17 cellular contexts compared by ENCODE assay signal in the genomic region with DNA sequence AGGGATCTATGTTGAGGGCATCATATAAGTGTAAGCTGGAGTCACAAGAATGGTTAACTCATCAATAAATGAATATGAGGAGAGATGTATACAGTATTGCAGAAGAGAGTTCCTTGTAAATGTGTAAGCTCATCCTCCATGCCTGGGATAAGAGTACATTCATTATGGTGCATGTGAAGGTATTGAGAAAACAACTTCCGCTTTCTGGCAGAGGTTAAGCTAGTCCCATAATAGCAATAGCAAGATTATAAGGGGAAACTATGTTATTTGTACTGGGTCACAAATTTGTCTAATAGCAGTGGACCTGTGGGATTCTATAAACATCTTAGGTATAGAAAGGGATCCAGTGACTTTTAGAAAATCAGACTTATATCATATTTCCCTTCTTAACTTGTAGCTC. TPM values are rescaled to one million over a fixed set of nuclear protein-coding genes. Genes with fewer than 3 reads are reported as not detected.
DNase-seq lines count a peak whose midpoint lies in the region; ATAC-seq and TF ChIP-seq lines count a peak whose summit lies in the region.
"Had no signal": no experiment of that assay in that cellular context is flagged by ENCODE, and none has a peak within 500 bp of the region (broad histone marks: within the 10 kb centered on the region; RNA-seq: fewer than 3 reads in every experiment).

No MANE protein-coding gene starts in this region.

- peaks cover 0 to 10% (median 0%) of the 10 kb centered on the region in 5 donors for H3K27me3 Mint-ChIP-seq in naive thymus-derived CD4-positive, alpha-beta T cell

- H3K4me1 ChIP-seq in naive thymus-derived CD4-positive, alpha-beta T cell (ENCODE audit: control insufficient read depth in 2 of 2, insufficient read depth in 2 of 2, low read length in 2 of 2), result no peaks in the 10 kb centered on the region
- H3K4me1 ChIP-seq in body of pancreas, result no peaks in the 10 kb centered on the region
- H3K4me1 ChIP-seq: BLaER1 had no signal

- TF ChIP-seq POLR2A in body of pancreas (IDR thresholded peaks at IDR 0.05), result no peak

- peaks cover 0 to 6% (median 0%) of the 10 kb centered on the region in 11 donors for H3K9me3 Mint-ChIP-seq in naive thymus-derived CD4-positive, alpha-beta T cell

- peak; percentile 16 for ATAC-seq in naive thymus-derived CD4-positive, alpha-beta T cell
- ATAC-seq in sciatic nerve, result no peak
- ATAC-seq in body of pancreas, result no peak

- no peak overlapping the region for H3K4me3 ChIP-seq in naive thymus-derived CD4-positive, alpha-beta T cell (ENCODE audit: low read length)
- no peak overlapping the region for H3K4me3 ChIP-seq in body of pancreas
- H3K4me3 ChIP-seq: BLaER1 had no signal

- no peaks in the 10 kb centered on the region for H3K27me3 ChIP-seq in naive thymus-derived CD4-positive, alpha-beta T cell (ENCODE audit: control insufficient read depth in 2 of 2, insufficient read depth in 2 of 2, low read length in 2 of 2)
- H3K27me3 ChIP-seq in body of pancreas, result no peaks in the 10 kb centered on the region
- H3K27me3 ChIP-seq: BLaER1 had no signal

- DNase-seq in SKM-1 treated with dmso at 0.1 percent for 144 hours (lab: John Stamatoyannopoulos, UW; ENCODE audit: unreplicated experiment) (peak; percentile 42), SKM-1 (lab: John Stamatoyannopoulos, UW; ENCODE audit: unreplicated experiment) (no peak), MV-4-11 (lab: John Stamatoyannopoulos, UW) (peak; percentile 44), NOMO-1 treated with dmso at 0.1 percent for 144 hours (lab: John Stamatoyannopoulos, UW; ENCODE audit: unreplicated experiment) (peak; percentile 44), UCSD-AML1 (lab: John Stamatoyannopoulos, UW; ENCODE audit: unreplicated experiment) (no peak), sciatic nerve (ENCODE audit: low spot score) (no peak), body of pancreas (no peak)
- DNase-seq in naive thymus-derived CD4-positive, alpha-beta T cell, result no peak
- DNase-seq: 8988T; CD4-positive, alpha-beta memory T cell; DMS153; DMS79; GDM1; H9 had no signal

- H3K9me3 ChIP-seq in naive thymus-derived CD4-positive, alpha-beta T cell (ENCODE audit: control insufficient read depth in 2 of 3, low read length in 3 of 3), result no peaks in the 10 kb centered on the region
- H3K9me3 ChIP-seq in body of pancreas, result no peaks in the 10 kb centered on the region
- H3K9me3 ChIP-seq: BLaER1 had no signal

- H3K4me3 Mint-ChIP-seq in naive thymus-derived CD4-positive, alpha-beta T cell, result no peak overlapping the region
- H3K4me3 Mint-ChIP-seq: CD14-positive monocyte; CD4-positive, alpha-beta memory T cell; H9 had no signal

- no peaks in the 10 kb centered on the region for H3K36me3 ChIP-seq in naive thymus-derived CD4-positive, alpha-beta T cell (ENCODE audit: control insufficient read depth in 2 of 3, insufficient read depth in 3 of 3, low read length in 3 of 3)
- H3K36me3 ChIP-seq in body of pancreas (replicated peaks in 1 of 2; ENCODE audit: insufficient read depth in 1 of 2, low read depth in 2 of 2), result no peaks in the 10 kb centered on the region
- H3K36me3 ChIP-seq: BLaER1 had no signal

- peaks cover 0 to 3% (median 0%) of the 10 kb centered on the region in 5 donors for H3K36me3 Mint-ChIP-seq in naive thymus-derived CD4-positive, alpha-beta T cell
- H3K36me3 Mint-ChIP-seq: CD14-positive monocyte; CD4-positive, alpha-beta memory T cell had no signal

- intact Hi-C loops in naive thymus-derived CD4-positive, alpha-beta T cell (cut with micrococcal nuclease), result no loop called here
- intact Hi-C loops in sciatic nerve (cut with DNase I) (no loop called here), body of pancreas (cut with DNase I) (no loop called here)

- POLR2A ChIA-PET in naive thymus-derived CD4-positive, alpha-beta T cell (lab: Charles Lee), result no interaction called here

- no peak for TF ChIP-seq CTCF in body of pancreas (IDR thresholded peaks at IDR 0.05)

- no peak overlapping the region for H3K27ac ChIP-seq in naive thymus-derived CD4-positive, alpha-beta T cell (ENCODE audit: low read depth, low read length)
- H3K27ac ChIP-seq in body of pancreas, result no peak overlapping the region
- H3K27ac ChIP-seq: BLaER1 had no signal

- 83 to 86% methylated on average over 1 of the region's 1 CpG for WGBS in body of pancreas, 2 donors

- CTCF ChIA-PET in naive thymus-derived CD4-positive, alpha-beta T cell (lab: Charles Lee), result no interaction called here

- no peak overlapping the region for H3K27ac Mint-ChIP-seq in naive thymus-derived CD4-positive, alpha-beta T cell
- H3K27ac Mint-ChIP-seq: CD14-positive monocyte; CD4-positive, alpha-beta memory T cell; H9 had no signal

- H3K4me1 Mint-ChIP-seq in naive thymus-derived CD4-positive, alpha-beta T cell, result no peaks in the 10 kb centered on the region
- H3K4me1 Mint-ChIP-seq: CD4-positive, alpha-beta memory T cell had no signal

RNA-seq across cellular contexts. Expression of a gene that starts 44.1 kb away (rescaled TPM):
- not detected for total RNA-seq in naive thymus-derived CD4-positive, alpha-beta T cell
- polyA plus RNA-seq in naive thymus-derived CD4-positive, alpha-beta T cell, result not detected
- total RNA-seq in sciatic nerve, result 1.9 TPM
- total RNA-seq in body of pancreas, result 1 to 10 TPM in 1 of 2 donors, under 1 TPM in 1; 0.99 to 1.8 TPM
- total RNA-seq: CD4-positive, alpha-beta memory T cell; HT-29 had no signal
- polyA plus RNA-seq: CD14-positive monocyte; CD4-positive, alpha-beta memory T cell had no signal

Comparison
In these comparisons a context has a peak if more than half of its experiments do, and no peak if none do; other contexts are left out.
1. DNase-seq: peak in SKM-1 treated with dmso at 0.1 percent for 144 hours (single experiment), MV-4-11 (single experiment) and NOMO-1 treated with dmso at 0.1 percent for 144 hours (single experiment); none in SKM-1 (single experiment), naive thymus-derived CD4-positive, alpha-beta T cell (0 of 9), UCSD-AML1 (single experiment), sciatic nerve (single experiment) and body of pancreas (0 of 4).